In genomic region chr5:102561894-102562760, GRCh38 we compare ENCODE assay signal across 1 cellular context.
TF ChIP-seq lines count a peak whose summit lies in the region.

No MANE protein-coding gene starts in this region.

TF ChIP-seq in A549, 52 proteins besides CTCF, POLR2A, EP300 and RAD21 (continued from another document):
- TF ChIP-seq BHLHE40 (IDR thresholded peaks at IDR 0.05; ENCODE audit: low read depth, low read length) = no peak
- no peak for TF ChIP-seq JUN (IDR thresholded peaks at IDR 0.05)
- TF ChIP-seq MAZ (IDR thresholded peaks at IDR 0.05; ENCODE audit: borderline replicate concordance, low read depth, low read length) = no peak
